18 cellular contexts compared by ENCODE assay signal in the genomic region with DNA sequence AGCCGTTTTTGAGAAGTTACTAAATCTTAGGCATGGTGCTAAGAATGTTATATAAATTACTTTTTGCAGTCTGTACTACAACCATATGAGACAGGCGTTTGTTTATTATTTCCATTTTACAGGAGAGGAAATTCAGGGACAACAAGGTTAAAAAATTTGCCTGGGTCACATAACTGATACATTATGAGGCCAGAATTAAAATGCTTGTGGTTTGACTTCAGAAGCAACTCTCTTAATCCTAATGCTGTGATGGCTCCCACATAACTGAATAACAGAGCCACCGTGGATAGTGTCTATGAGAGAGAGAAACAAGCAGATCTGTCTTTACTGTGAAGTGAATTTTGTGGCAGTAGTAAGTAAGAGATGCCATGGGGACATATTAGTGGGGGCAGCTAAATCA.
"Had no signal": no experiment of that assay in that cellular context is flagged by ENCODE, and none has a peak within 500 bp of the region (broad histone marks: within the 10 kb centered on the region; RNA-seq: fewer than 3 reads in every experiment).

No MANE protein-coding gene starts in this region.

- H3K4me3 ChIP-seq: adrenal gland, esophagus squamous epithelium, lower lobe of right lung, sigmoid colon, thoracic aorta, upper lobe of right lung had no signal

- H3K27ac ChIP-seq: adrenal gland, esophagus squamous epithelium, foreskin keratinocyte, lower lobe of right lung, neutrophil, sigmoid colon, thoracic aorta, upper lobe of right lung had no signal

- H3K36me3 ChIP-seq: adrenal gland, esophagus squamous epithelium, lower lobe of right lung, neutrophil, sigmoid colon, thoracic aorta, upper lobe of right lung had no signal

- ATAC-seq: activated CD4-positive, alpha-beta T cell treated with anti-CD3 and anti-CD28 coated beads for 36 hours; activated naive CD4-positive, alpha-beta T cell treated with anti-CD3 and anti-CD28 coated beads, Interleukin-2, amount 50 U/mL, for 72 hours; effector memory CD8-positive, alpha-beta T cell; foreskin keratinocyte; lower lobe of right lung; natural killer cell treated with Interleukin-12 subunit alpha and Interleukin-12 subunit beta and Interleukin-15 and Interleukin-18, amount 100 ng/mL, for 72 hours; stimulated activated naive B cell treated with anti-CD40 and anti-IgM and Interleukin-4, amounts not matched to agents 10 μg/mL and 1 μg/mL and 100 μg/mL, for 72 hours; upper lobe of right lung; WTC11 had no signal

- DNase-seq: activated CD4-positive, alpha-beta memory T cell treated with anti-CD3 and anti-CD28 coated beads for 36 hours; activated CD4-positive, alpha-beta T cell treated with anti-CD3 and anti-CD28 coated beads for 36 hours; activated gamma-delta T cell treated with Interleukin-2 at 50 U/mL for 16 hours; activated T-cell treated with anti-CD3 and anti-CD28 coated beads for 4 hours; adrenal gland; effector memory CD8-positive, alpha-beta T cell; esophagus squamous epithelium; foreskin keratinocyte; hypothalamus; lower lobe of right lung; sigmoid colon; stimulated activated naive B cell treated with anti-CD40 and anti-IgM and Interleukin-4, amounts not matched to agents 10 μg/mL and 1 μg/mL and 100 μg/mL, for 72 hours; upper lobe of right lung had no signal

- H3K4me1 ChIP-seq: adrenal gland, esophagus squamous epithelium, foreskin keratinocyte, lower lobe of right lung, upper lobe of right lung had no signal

- H3K9me3 ChIP-seq: adrenal gland, esophagus squamous epithelium, lower lobe of right lung, neutrophil, sigmoid colon, thoracic aorta, upper lobe of right lung had no signal

- H3K27me3 ChIP-seq: adrenal gland, esophagus squamous epithelium, foreskin keratinocyte, neutrophil, sigmoid colon, upper lobe of right lung had no signal
